In the genomic region with DNA sequence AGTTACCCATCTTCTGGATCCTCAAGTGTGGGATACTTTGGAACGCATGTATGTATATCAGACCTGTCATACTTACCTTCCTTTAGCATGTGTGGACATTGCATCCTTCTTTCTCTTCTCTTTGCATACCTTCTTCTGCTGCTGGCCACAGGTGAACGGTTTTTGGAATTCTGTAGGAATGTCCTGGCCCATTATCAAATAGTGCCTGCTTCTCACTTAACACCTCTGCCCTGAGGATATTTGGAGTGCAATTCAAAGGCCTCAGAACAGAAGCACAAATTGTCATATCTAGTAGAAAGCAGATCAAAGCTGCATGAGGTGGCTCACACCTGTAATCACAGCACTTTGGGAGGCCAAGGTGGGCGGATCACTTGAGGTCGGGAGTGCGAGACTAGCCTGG, we compare ENCODE assay signal across 22 cellular contexts. TPM values are rescaled to one million over a fixed set of nuclear protein-coding genes. Genes with fewer than 3 reads are reported as not detected.
DNase-seq lines count a peak whose midpoint lies in the region; FAIRE-seq and TF ChIP-seq lines count a peak whose summit lies in the region.
"Had no signal": no experiment of that assay in that cellular context is flagged by ENCODE, and none has a peak within 500 bp of the region (broad histone marks: within the 10 kb centered on the region; RNA-seq: fewer than 3 reads in every experiment).

No MANE protein-coding gene starts in this region.

- H2BK5ac ChIP-seq in trophoblast cell (ENCODE audit: low read depth, low read length, poor library complexity), result no peak overlapping the region

- H3K4me1 ChIP-seq in astrocyte (ENCODE audit: insufficient read depth, low read length) (peaks cover 72% of the 10 kb centered on the region), trophoblast cell (ENCODE audit: control insufficient read depth in 1 of 2, insufficient read depth in 2 of 2, low read length in 2 of 2) (peaks cover 3 to 4% of the 10 kb centered on the region in 2 experiments)

- H3K27ac Mint-ChIP-seq in astrocyte (ENCODE audit: unreplicated experiment), result peak overlapping the region; percentile 41
- H3K27ac Mint-ChIP-seq in activated CD4-positive, alpha-beta memory T cell treated with anti-CD3 and anti-CD28 coated beads, Interleukin-2, amount 10 ng/mL, durations not matched to agents 7 days and 5 days, result no peak overlapping the region
- H3K27ac Mint-ChIP-seq: CD8-positive, alpha-beta T cell had no signal

- no peaks in the 10 kb centered on the region for H4K20me1 ChIP-seq in astrocyte (ENCODE audit: insufficient read depth, low read length)

- no peak overlapping the region for H2BK120ac ChIP-seq in trophoblast cell (ENCODE audit: insufficient read depth, low read length, poor library complexity)

- no peak overlapping the region for H3K14ac ChIP-seq in trophoblast cell (ENCODE audit: low read length)

- no peaks in the 10 kb centered on the region for H3K79me2 ChIP-seq in astrocyte (ENCODE audit: insufficient read depth, low read length)
- no peaks in the 10 kb centered on the region for H3K79me2 ChIP-seq in trophoblast cell (ENCODE audit: control insufficient read depth, insufficient read depth, low read length, poor library complexity)

- H3K9ac ChIP-seq in astrocyte (ENCODE audit: low read length), result no peak overlapping the region
- H3K9ac ChIP-seq in trophoblast cell (ENCODE audit: low read length), result no peak overlapping the region
- H3K9ac ChIP-seq: GM23248 had no signal

- H2BK12ac ChIP-seq in trophoblast cell (ENCODE audit: low read length), result no peak overlapping the region

- no peak overlapping the region for H3K4ac ChIP-seq in trophoblast cell (ENCODE audit: low read depth, low read length)

- no peaks in the 10 kb centered on the region for H3K36me3 ChIP-seq in astrocyte (ENCODE audit: insufficient read depth, low read length)
- H3K36me3 ChIP-seq in trophoblast cell (ENCODE audit: control insufficient read depth in 1 of 2, insufficient read depth in 2 of 2, low read length in 2 of 2), result no peaks in the 10 kb centered on the region

- H4K91ac ChIP-seq in trophoblast cell (ENCODE audit: low read depth, low read length), result no peak overlapping the region

- no peak overlapping the region for H3K18ac ChIP-seq in trophoblast cell (ENCODE audit: low read length)

- no peaks in the 10 kb centered on the region for H3K79me1 ChIP-seq in trophoblast cell (ENCODE audit: low read length)

- DNase-seq in astrocyte (ENCODE audit: low read depth) (no peak), trophoblast cell (peak; percentile 63 to 82), NCI-H526 treated with DMSO at 0.1 percent for 48 hours (lab: John Stamatoyannopoulos, UW) (no peak), NCI-H69 (lab: John Stamatoyannopoulos, UW) (no peak), caudate nucleus (lab: John Stamatoyannopoulos, UW) (no peak)
- DNase-seq in activated CD4-positive, alpha-beta memory T cell treated with anti-CD3 and anti-CD28 coated beads, Interleukin-2, amount 10 ng/mL, durations not matched to agents 7 days and 5 days, result no peak
- DNase-seq: 8988T; ACHN; C1 segment of cervical spinal cord; Caco-2; CD8-positive, alpha-beta T cell; DMS153; DND-41; GM23248; H7; HCEC 1CT had no signal

- TF ChIP-seq RAD21 in Ishikawa (IDR thresholded peaks at IDR 0.05; ENCODE audit: low read depth), result no peak

- no peak overlapping the region for H4K8ac ChIP-seq in trophoblast cell (ENCODE audit: low read depth, low read length)

- H3K23ac ChIP-seq in trophoblast cell (ENCODE audit: low read length), result no peak overlapping the region

- peaks cover 72% of the 10 kb centered on the region for H3K4me1 Mint-ChIP-seq in astrocyte (ENCODE audit: low read depth, unreplicated experiment)
- H3K4me1 Mint-ChIP-seq in activated CD4-positive, alpha-beta memory T cell treated with anti-CD3 and anti-CD28 coated beads, Interleukin-2, amount 10 ng/mL, durations not matched to agents 7 days and 5 days, result no peaks in the 10 kb centered on the region

- CTCF ChIA-PET in activated CD4-positive, alpha-beta memory T cell treated with anti-CD3 and anti-CD28 coated beads, Interleukin-2, amount 10 ng/mL, durations not matched to agents 7 days and 5 days (lab: Charles Lee), result no interaction called here

- H4K12ac ChIP-seq in trophoblast cell (ENCODE audit: low read depth, low read length), result no peak overlapping the region

- no peak overlapping the region for H3K4me3 ChIP-seq in astrocyte (ENCODE audit: insufficient read depth, low read depth, low read length)
- no peak overlapping the region for H3K4me3 ChIP-seq in trophoblast cell (ENCODE audit: low read depth, low read length)
- H3K4me3 ChIP-seq: A549, GM23248 had no signal

- H2AFZ ChIP-seq in astrocyte (ENCODE audit: low read depth, low read length) (no peak overlapping the region), trophoblast cell (ENCODE audit: insufficient read depth, low read length, poor library complexity) (no peak overlapping the region)
- H2AFZ ChIP-seq: GM23248 had no signal

- no peaks in the 10 kb centered on the region for H3K9me3 Mint-ChIP-seq in astrocyte (ENCODE audit: unreplicated experiment)
- H3K9me3 Mint-ChIP-seq in activated CD4-positive, alpha-beta memory T cell treated with anti-CD3 and anti-CD28 coated beads, Interleukin-2, amount 10 ng/mL, durations not matched to agents 7 days and 5 days, result no peaks in the 10 kb centered on the region
- H3K9me3 Mint-ChIP-seq: CD8-positive, alpha-beta T cell had no signal

- no CpG with 5 or more reads among the region's 5 CpGs for WGBS in trophoblast cell (ENCODE audit: extremely low coverage, insufficient coverage, insufficient read length)

- no peaks in the 10 kb centered on the region for H3K27me3 ChIP-seq in astrocyte (ENCODE audit: insufficient read depth, low read length)
- H3K27me3 ChIP-seq in trophoblast cell (ENCODE audit: insufficient read depth, low read length), result no peaks in the 10 kb centered on the region

- TF ChIP-seq CTCF in astrocyte (IDR thresholded peaks at IDR 0.05; ENCODE audit: insufficient read depth, low read depth, low read length), result no peak

- H2AK5ac ChIP-seq in trophoblast cell (ENCODE audit: low read length), result no peak overlapping the region

- POLR2A ChIA-PET in activated CD4-positive, alpha-beta memory T cell treated with anti-CD3 and anti-CD28 coated beads, Interleukin-2, amount 10 ng/mL, durations not matched to agents 7 days and 5 days (lab: Charles Lee), result no interaction called here

- FAIRE-seq in astrocyte (lab: Jason Lieb, UNC), result no peak
- FAIRE-seq: A549, G401.6, GM12892, GM19239, H1 had no signal

- no peaks in the 10 kb centered on the region for H3K36me3 Mint-ChIP-seq in astrocyte (ENCODE audit: low read depth, unreplicated experiment)
- no peaks in the 10 kb centered on the region for H3K36me3 Mint-ChIP-seq in activated CD4-positive, alpha-beta memory T cell treated with anti-CD3 and anti-CD28 coated beads, Interleukin-2, amount 10 ng/mL, durations not matched to agents 7 days and 5 days (ENCODE audit: low read depth)
- H3K36me3 Mint-ChIP-seq: CD8-positive, alpha-beta T cell had no signal

- no peak overlapping the region for H3K4me3 Mint-ChIP-seq in astrocyte (ENCODE audit: unreplicated experiment)
- no peak overlapping the region for H3K4me3 Mint-ChIP-seq in activated CD4-positive, alpha-beta memory T cell treated with anti-CD3 and anti-CD28 coated beads, Interleukin-2, amount 10 ng/mL, durations not matched to agents 7 days and 5 days
- H3K4me3 Mint-ChIP-seq: CD8-positive, alpha-beta T cell had no signal

- H3K4me2 ChIP-seq in astrocyte (ENCODE audit: low read length), result no peak overlapping the region
- no peak overlapping the region for H3K4me2 ChIP-seq in trophoblast cell (ENCODE audit: low read length)
- H3K4me2 ChIP-seq: A549 had no signal

- TF ChIP-seq EP300 in Ishikawa (IDR thresholded peaks at IDR 0.05; ENCODE audit: borderline replicate concordance), result peak; percentile 39; the same call in 1 of the 2 replicates

- H3K27ac ChIP-seq in astrocyte (ENCODE audit: low read depth, low read length) (no peak overlapping the region), trophoblast cell (ENCODE audit: low read depth, low read length) (no peak overlapping the region), caudate nucleus (ENCODE audit: low read depth, low read length) (no peak overlapping the region)
- H3K27ac ChIP-seq: GM23248 had no signal

- H3K9me3 ChIP-seq in astrocyte (ENCODE audit: insufficient read depth, low read depth, low read length) (no peaks in the 10 kb centered on the region), trophoblast cell (ENCODE audit: insufficient read depth, low read depth, low read length) (peaks cover 2% of the 10 kb centered on the region)
- H3K9me3 ChIP-seq: A549, Caco-2 had no signal

- no peaks in the 10 kb centered on the region for H3K27me3 Mint-ChIP-seq in astrocyte (ENCODE audit: low read depth, unreplicated experiment)
- peaks cover 4% of the 10 kb centered on the region for H3K27me3 Mint-ChIP-seq in activated CD4-positive, alpha-beta memory T cell treated with anti-CD3 and anti-CD28 coated beads, Interleukin-2, amount 10 ng/mL, durations not matched to agents 7 days and 5 days

RNA-seq across cellular contexts. Expression of a gene that starts 34.1 kb away (rescaled TPM):
- total RNA-seq in astrocyte, result 168 and 200 TPM in 2 replicates
- 15.7 and 18.7 TPM in 2 replicates for polyA plus RNA-seq in trophoblast cell (2013)
- 1 to 10 TPM in 1 of 2 experiments, under 1 TPM in 1; 0.58 to 1.3 TPM for total RNA-seq in activated CD4-positive, alpha-beta memory T cell treated with anti-CD3 and anti-CD28 coated beads, Interleukin-2, amount 10 ng/mL, durations not matched to agents 7 days and 5 days

RNA-seq across cellular contexts. Expression of a gene that starts 56.5 kb away (rescaled TPM):
- total RNA-seq in astrocyte, result 61.5 and 75.2 TPM in 2 replicates
- 9.3 and 9.4 TPM in 2 replicates for polyA plus RNA-seq in trophoblast cell (2013)
- not detected for total RNA-seq in activated CD4-positive, alpha-beta memory T cell treated with anti-CD3 and anti-CD28 coated beads, Interleukin-2, amount 10 ng/mL, durations not matched to agents 7 days and 5 days
- total RNA-seq: CD8-positive, alpha-beta T cell had no signal

Comparison
In these comparisons a context has a peak if more than half of its experiments do, and no peak if none do; other contexts are left out.
1. DNase-seq: peak in trophoblast cell (2 of 2); none in astrocyte (single experiment), NCI-H526 treated with DMSO at 0.1 percent for 48 hours (single experiment), NCI-H69 (single experiment), caudate nucleus (0 of 61) and activated CD4-positive, alpha-beta memory T cell treated with anti-CD3 and anti-CD28 coated beads, Interleukin-2, amount 10 ng/mL, durations not matched to agents 7 days and 5 days (single experiment).
2. RNA of a gene that starts 34.1 kb away (total RNA-seq): 168 to 200 TPM in astrocyte; 0.58 to 1.3 TPM in activated CD4-positive, alpha-beta memory T cell treated with anti-CD3 and anti-CD28 coated beads, Interleukin-2, amount 10 ng/mL, durations not matched to agents 7 days and 5 days; every median in the first group is over 10 times any median in the second.
3. RNA of a gene that starts 56.5 kb away (total RNA-seq): 61.5 to 75.2 TPM in astrocyte; not detected in activated CD4-positive, alpha-beta memory T cell treated with anti-CD3 and anti-CD28 coated beads, Interleukin-2, amount 10 ng/mL, durations not matched to agents 7 days and 5 days; every median in the first group is over 10 times any median in the second.